In genomic region chr12:78018146-78018910, GRCh38 we compare ENCODE assay signal across 20 cellular contexts.
A peak's percentile ranks its signal among the peaks of the same experiment; 100 is the strongest.
DNase-seq lines count a peak whose midpoint lies in the region; ATAC-seq and TF ChIP-seq lines count a peak whose summit lies in the region.
"Had no signal": no experiment of that assay in that cellular context is flagged by ENCODE, and none has a peak within 500 bp of the region (broad histone marks: within the 10 kb centered on the region; RNA-seq: fewer than 3 reads in every experiment).

No MANE protein-coding gene starts in this region.

- peak overlapping the region; percentile 56 for H3K9ac ChIP-seq in adipocyte (ENCODE audit: low read length)
- no peak overlapping the region for H3K9ac ChIP-seq in neuronal stem cell (ENCODE audit: low read depth, low read length, poor library complexity)

- H3K9me3 ChIP-seq in adipocyte (ENCODE audit: control insufficient read depth, low read length) (no peaks in the 10 kb centered on the region), neuronal stem cell (replicated peaks in 1 of 2; ENCODE audit: control insufficient read depth in 2 of 2, insufficient read depth in 1 of 2, low read depth in 1 of 2, low read length in 2 of 2) (no peaks in the 10 kb centered on the region)
- H3K9me3 ChIP-seq in effector memory CD4-positive, alpha-beta T cell (ENCODE audit: control insufficient read depth, low read length) = no peaks in the 10 kb centered on the region
- H3K9me3 ChIP-seq: testis had no signal

- no peak overlapping the region for H3K14ac ChIP-seq in neuronal stem cell (ENCODE audit: low read length)

- no peak overlapping the region for H2AFZ ChIP-seq in neuronal stem cell (ENCODE audit: low read length)

- H3K4me2 ChIP-seq in neuronal stem cell (ENCODE audit: insufficient read depth, low read length, poor library complexity, severe bottlenecking) = no peak overlapping the region

- no peak overlapping the region for H2AK5ac ChIP-seq in neuronal stem cell (ENCODE audit: low read depth, low read length)

- no peak overlapping the region for H3K23ac ChIP-seq in neuronal stem cell (ENCODE audit: low read depth, low read length, poor library complexity)

- no peak for TF ChIP-seq CTCF in fibroblast of villous mesenchyme (IDR thresholded peaks at IDR 0.05; ENCODE audit: insufficient read depth, low read depth, low read length)

- no CpG with 5 or more reads among the region's 4 CpGs for WGBS in neuronal stem cell (ENCODE audit: extremely low coverage in 2 of 2, insufficient read length in 2 of 2, insufficient replicate concordance in 1 of 2), 2 donors

- no peak overlapping the region for H4K91ac ChIP-seq in neuronal stem cell (ENCODE audit: low read depth, low read length, poor library complexity)

- peaks cover 19% of the 10 kb centered on the region for H3K4me1 ChIP-seq in adipocyte (ENCODE audit: control insufficient read depth, insufficient read depth, low read length)
- peaks cover 5 to 14% of the 10 kb centered on the region in 2 donors for H3K4me1 ChIP-seq in neuronal stem cell (ENCODE audit: control insufficient read depth in 2 of 2, insufficient read depth in 1 of 2, low read depth in 1 of 2, low read length in 2 of 2)
- no peaks in the 10 kb centered on the region for H3K4me1 ChIP-seq in effector memory CD4-positive, alpha-beta T cell (ENCODE audit: control insufficient read depth, insufficient read depth, low read length, poor library complexity, severe bottlenecking)
- H3K4me1 ChIP-seq: testis had no signal

- H3K36me3 ChIP-seq in adipocyte (ENCODE audit: control insufficient read depth, insufficient read depth, low read length, severe bottlenecking) (peaks cover 21% of the 10 kb centered on the region), neuronal stem cell (replicated peaks in 1 of 2; ENCODE audit: control insufficient read depth in 2 of 2, insufficient read depth in 2 of 2, low read length in 2 of 2) (no peaks in the 10 kb centered on the region)
- no peaks in the 10 kb centered on the region for H3K36me3 ChIP-seq in effector memory CD4-positive, alpha-beta T cell (ENCODE audit: control insufficient read depth, insufficient read depth, low read length)

- no peak overlapping the region for H4K8ac ChIP-seq in neuronal stem cell (ENCODE audit: low read depth, low read length)

- H2BK15ac ChIP-seq in neuronal stem cell (ENCODE audit: low read length) = no peak overlapping the region

- peak overlapping the region; percentile 67 for H3K4me3 ChIP-seq in adipocyte (ENCODE audit: low read length)
- no peak overlapping the region for H3K4me3 ChIP-seq in fibroblast of villous mesenchyme (ENCODE audit: low read depth, low read length)
- H3K4me3 ChIP-seq in neuronal stem cell (ENCODE audit: low read length in 2 of 2) = no peak overlapping the region
- H3K4me3 ChIP-seq in effector memory CD4-positive, alpha-beta T cell (ENCODE audit: insufficient read depth, low read depth, low read length, poor library complexity, severe bottlenecking) = no peak overlapping the region
- H3K4me3 ChIP-seq: testis had no signal

- intact Hi-C loops in posterior cingulate gyrus (cut with DNase I) = no loop called here

- H3K27me3 ChIP-seq in adipocyte (replicated peaks; ENCODE audit: control insufficient read depth, insufficient read depth, low read length) = no peaks in the 10 kb centered on the region
- no peaks in the 10 kb centered on the region for H3K27me3 ChIP-seq in neuronal stem cell (ENCODE audit: control insufficient read depth in 3 of 3, insufficient read depth in 3 of 3, low read depth in 1 of 3, low read length in 3 of 3)
- H3K27me3 ChIP-seq in effector memory CD4-positive, alpha-beta T cell (replicated peaks; ENCODE audit: control insufficient read depth, insufficient read depth, low read length, poor library complexity, severe bottlenecking) = no peaks in the 10 kb centered on the region
- H3K27me3 ChIP-seq: testis had no signal

- H3K18ac ChIP-seq in neuronal stem cell (ENCODE audit: low read length) = no peak overlapping the region

- H2BK120ac ChIP-seq in neuronal stem cell (ENCODE audit: low read depth, low read length) = no peak overlapping the region

- H3K27ac ChIP-seq in neuronal stem cell (replicated peaks; ENCODE audit: low read length) = peak overlapping the region; percentile 84
- no peak overlapping the region for H3K27ac ChIP-seq in effector memory CD4-positive, alpha-beta T cell (ENCODE audit: insufficient read depth, low read length, poor library complexity, severe bottlenecking)
- H3K27ac ChIP-seq: testis had no signal

- no peaks in the 10 kb centered on the region for H3K79me1 ChIP-seq in neuronal stem cell (ENCODE audit: low read depth, low read length)

- H3K4ac ChIP-seq in neuronal stem cell (ENCODE audit: low read length) = no peak overlapping the region

- no peak overlapping the region for H2BK5ac ChIP-seq in neuronal stem cell (ENCODE audit: low read length)

- DNase-seq in EH (ENCODE audit: low read depth) (peak; percentile 42), adipocyte (ENCODE audit: low read depth) (peak; percentile 39), fibroblast of villous mesenchyme (ENCODE audit: low read depth) (peak; percentile 43), neuronal stem cell (ENCODE audit: low spot score) (peak; percentile 69), posterior cingulate gyrus (no peak)
- no peak for DNase-seq in effector memory CD4-positive, alpha-beta T cell
- DNase-seq: activated CD4-positive, alpha-beta T cell treated with anti-CD3 and anti-CD28 coated beads for 48 hours; activated naive CD4-positive, alpha-beta T cell treated with anti-CD3 and anti-CD28 coated beads, Interleukin-2, amount 50 U/mL, for 16 hours; activated T-cell treated with anti-CD3 and anti-CD28 coated beads for 4 hours; central memory CD4-positive, alpha-beta T cell; DND-41; GOT3; head of caudate nucleus; kidney glomerular epithelial cell; NCI-H187 treated with DMSO at 0.1 percent for 48 hours; NCI-H446 treated with DMSO at 0.1 percent for 48 hours; T1000; testis had no signal

- ATAC-seq in GM21619 (IDR thresholded peaks at IDR 0.05; ENCODE audit: unreplicated experiment) = no peak
- ATAC-seq in HG03520 (IDR thresholded peaks at IDR 0.05; ENCODE audit: unreplicated experiment) = no peak

- no peak overlapping the region for H2BK12ac ChIP-seq in neuronal stem cell (ENCODE audit: low read length)

Comparison
In these comparisons a context has a peak if more than half of its experiments do, and no peak if none do; other contexts are left out.
1. DNase-seq: peak in EH (single experiment), adipocyte (single experiment), fibroblast of villous mesenchyme (single experiment) and neuronal stem cell (single experiment); none in posterior cingulate gyrus (0 of 10) and effector memory CD4-positive, alpha-beta T cell (0 of 3).